In genomic region chr1:161676441-161676840, GRCh38 we compare ENCODE assay signal across 27 cellular contexts. TPM values are rescaled to one million over a fixed set of nuclear protein-coding genes. Genes with fewer than 3 reads are reported as not detected.
DNase-seq lines count a peak whose midpoint lies in the region; ATAC-seq and TF ChIP-seq lines count a peak whose summit lies in the region.
"Had no signal": no experiment of that assay in that cellular context is flagged by ENCODE, and none has a peak within 500 bp of the region (broad histone marks: within the 10 kb centered on the region; RNA-seq: fewer than 3 reads in every experiment).

No MANE protein-coding gene starts in this region.

- H3K9me3 ChIP-seq in Karpas-422 (ENCODE audit: low read length) = no peaks in the 10 kb centered on the region
- H3K9me3 ChIP-seq: A549, Peyer's patch had no signal

- TF ChIP-seq CTCF in nephron progenitor cell (IDR thresholded peaks at IDR 0.05) = no peak

- no peak for ATAC-seq in stimulated activated naive B cell treated with anti-CD40 and anti-IgM and Interleukin-4, amounts not matched to agents 10 μg/mL and 1 μg/mL and 100 μg/mL, for 72 hours (replicated peaks)
- ATAC-seq: A549, Right ventricle myocardium inferior had no signal

- H3K9me2 ChIP-seq in Karpas-422 (replicated peaks; ENCODE audit: insufficient read depth, low read length) = no peaks in the 10 kb centered on the region

- H3K27me3 Mint-ChIP-seq in nephron progenitor cell (ENCODE audit: low read depth, poor library complexity) = peaks cover 12% of the 10 kb centered on the region
- no peaks in the 10 kb centered on the region for H3K27me3 Mint-ChIP-seq in stimulated activated naive B cell treated with anti-CD40 and anti-IgM and Interleukin-4, amounts not matched to agents 10 μg/mL and 1 μg/mL and 100 μg/mL, for 72 hours

- no peak overlapping the region for H3K4me2 ChIP-seq in Karpas-422 (ENCODE audit: low read depth, low read length, poor library complexity, severe bottlenecking)
- H3K4me2 ChIP-seq: A549 had no signal

- peaks cover 41% of the 10 kb centered on the region for H3K36me3 ChIP-seq in Karpas-422 (ENCODE audit: insufficient read depth, low read length)
- H3K36me3 ChIP-seq: Peyer's patch had no signal

- peak; percentile 47 for DNase-seq in Karpas-422
- DNase-seq in epidermal melanocyte (ENCODE audit: insufficient read length, low spot score) = peak; percentile 53
- DNase-seq in nephron progenitor cell = no peak
- peak; percentile 55 for DNase-seq in superior temporal gyrus (ENCODE audit: extremely low spot score)
- DNase-seq in activated CD4-positive, CD25-positive, alpha-beta regulatory T cell (lab: John Stamatoyannopoulos, UW) = no peak
- no peak for DNase-seq in HCEC 1CT
- no peak for DNase-seq in stimulated activated naive B cell treated with anti-CD40 and anti-IgM and Interleukin-4, amounts not matched to agents 10 μg/mL and 1 μg/mL and 100 μg/mL, for 72 hours
- no peak for DNase-seq in mucosa of gallbladder (ENCODE audit: low spot score)
- DNase-seq: CD4-positive, CD25-positive, alpha-beta regulatory T cell; COR-L47; DMS79; NCI-H1092 treated with DMSO at 0.1 percent for 48 hours; NCI-H146; NCI-H2029; NCI-H2171; NCI-H345; NCI-H524; NCI-H774; NK-92 treated with Interleukin-12 subunit alpha and Interleukin-12 subunit beta, amount 100 ng/mL, for 24 hours; Peyer's patch had no signal

- H3K9me3 Mint-ChIP-seq in nephron progenitor cell = no peaks in the 10 kb centered on the region
- no peaks in the 10 kb centered on the region for H3K9me3 Mint-ChIP-seq in stimulated activated naive B cell treated with anti-CD40 and anti-IgM and Interleukin-4, amounts not matched to agents 10 μg/mL and 1 μg/mL and 100 μg/mL, for 72 hours
- H3K9me3 Mint-ChIP-seq: CD4-positive, CD25-positive, alpha-beta regulatory T cell had no signal

- no peak overlapping the region for H3K4me3 Mint-ChIP-seq in nephron progenitor cell
- H3K4me3 Mint-ChIP-seq in stimulated activated naive B cell treated with anti-CD40 and anti-IgM and Interleukin-4, amounts not matched to agents 10 μg/mL and 1 μg/mL and 100 μg/mL, for 72 hours = no peak overlapping the region
- H3K4me3 Mint-ChIP-seq: CD4-positive, CD25-positive, alpha-beta regulatory T cell had no signal

- no peaks in the 10 kb centered on the region for H3K79me2 ChIP-seq in Karpas-422 (ENCODE audit: low read length)

- H3K9ac ChIP-seq in Karpas-422 (ENCODE audit: low read length) = no peak overlapping the region

- H3K4me1 ChIP-seq in Karpas-422 (ENCODE audit: low read length) = peaks cover 9% of the 10 kb centered on the region; the same call in 1 of the 2 replicates
- H3K4me1 ChIP-seq: A549, Peyer's patch had no signal

- H3K27ac ChIP-seq in Karpas-422 (ENCODE audit: low read length) = peak overlapping the region; percentile 1; the same call in 1 of the 2 replicates
- H3K27ac ChIP-seq: A549, HL-60, Peyer's patch had no signal

- no peaks in the 10 kb centered on the region for H3K27me3 ChIP-seq in Karpas-422 (ENCODE audit: low read length)
- H3K27me3 ChIP-seq: Peyer's patch had no signal

- no peaks in the 10 kb centered on the region for H4K20me1 ChIP-seq in Karpas-422 (ENCODE audit: insufficient read depth, low read depth, low read length)

- H2AFZ ChIP-seq in Karpas-422 (ENCODE audit: low read length) = no peak overlapping the region

- peak overlapping the region; percentile 77 for H3K27ac Mint-ChIP-seq in nephron progenitor cell
- no peak overlapping the region for H3K27ac Mint-ChIP-seq in stimulated activated naive B cell treated with anti-CD40 and anti-IgM and Interleukin-4, amounts not matched to agents 10 μg/mL and 1 μg/mL and 100 μg/mL, for 72 hours
- H3K27ac Mint-ChIP-seq: CD4-positive, CD25-positive, alpha-beta regulatory T cell had no signal

- H3K4me1 Mint-ChIP-seq in nephron progenitor cell = peaks cover 37% of the 10 kb centered on the region
- H3K4me1 Mint-ChIP-seq in stimulated activated naive B cell treated with anti-CD40 and anti-IgM and Interleukin-4, amounts not matched to agents 10 μg/mL and 1 μg/mL and 100 μg/mL, for 72 hours = peaks cover 9 to 10% of the 10 kb centered on the region in 2 donors
- H3K4me1 Mint-ChIP-seq: CD4-positive, CD25-positive, alpha-beta regulatory T cell had no signal

- H3K36me3 Mint-ChIP-seq in nephron progenitor cell (ENCODE audit: low read depth) = no peaks in the 10 kb centered on the region
- H3K36me3 Mint-ChIP-seq in stimulated activated naive B cell treated with anti-CD40 and anti-IgM and Interleukin-4, amounts not matched to agents 10 μg/mL and 1 μg/mL and 100 μg/mL, for 72 hours = peaks cover 2 to 27% of the 10 kb centered on the region in 2 donors
- H3K36me3 Mint-ChIP-seq: CD4-positive, CD25-positive, alpha-beta regulatory T cell had no signal

- H3K4me3 ChIP-seq in Karpas-422 (ENCODE audit: low read length) = no peak overlapping the region
- H3K4me3 ChIP-seq: A549, K562, Peyer's patch had no signal

RNA-seq across cellular contexts. Expression of gene FCGR2B, which starts 13.5 kb away (rescaled TPM):
- 523 and 581 TPM in 2 replicates for total RNA-seq in Karpas-422 (2014; rRNA removed; shearing (Covaris generic); ENCODE audit: low replicate concordance)
- total RNA-seq in mucosa of gallbladder = 19.4 TPM
- total RNA-seq: H7, HepG2, HT-29 had no signal

RNA-seq across cellular contexts. Expression of gene FCRLA, which starts 30.6 kb away (rescaled TPM):
- total RNA-seq in Karpas-422 (2014; rRNA removed; shearing (Covaris generic); ENCODE audit: low replicate concordance) = 637 and 924 TPM in 2 replicates
- total RNA-seq in mucosa of gallbladder = 0.26 TPM
- total RNA-seq: CD4-positive, CD25-positive, alpha-beta regulatory T cell; H7; HepG2; HT-29; Right ventricle myocardium inferior had no signal

RNA-seq across cellular contexts. Expression of gene FCRLB, which starts 44.9 kb away (rescaled TPM):
- 937 and 1,205 TPM in 2 replicates for total RNA-seq in Karpas-422 (2014; rRNA removed; shearing (Covaris generic); ENCODE audit: low replicate concordance)
- total RNA-seq in mucosa of gallbladder = 0.23 TPM
- total RNA-seq: CD4-positive, CD25-positive, alpha-beta regulatory T cell had no signal

RNA-seq across cellular contexts. Expression of gene FCGR3B, which starts 45.5 kb away (rescaled TPM):
- total RNA-seq in Karpas-422 (2014; rRNA removed; shearing (Covaris generic); ENCODE audit: low replicate concordance) = not detected in 2 replicates
- total RNA-seq in mucosa of gallbladder = 2.0 TPM
- total RNA-seq: CD4-positive, CD25-positive, alpha-beta regulatory T cell; H7; HepG2; HT-29 had no signal

Comparison
In these comparisons a context has a peak if more than half of its experiments do, and no peak if none do; other contexts are left out.
1. DNase-seq: peak in Karpas-422 (single experiment), epidermal melanocyte (single experiment) and superior temporal gyrus (single experiment); none in nephron progenitor cell (single experiment), activated CD4-positive, CD25-positive, alpha-beta regulatory T cell (0 of 4), HCEC 1CT (single experiment), stimulated activated naive B cell treated with anti-CD40 and anti-IgM and Interleukin-4, amounts not matched to agents 10 μg/mL and 1 μg/mL and 100 μg/mL, for 72 hours (single experiment) and mucosa of gallbladder (single experiment).
2. RNA of gene FCGR2B, which starts 13.5 kb away (total RNA-seq): 523 to 581 TPM in Karpas-422; 19.4 TPM in mucosa of gallbladder (single experiment); every median in the first group is over 10 times any median in the second.
3. RNA of gene FCRLA, which starts 30.6 kb away (total RNA-seq): 637 to 924 TPM in Karpas-422; 0.26 TPM in mucosa of gallbladder (single experiment); every median in the first group is over 100 times any median in the second.
4. RNA of gene FCRLB, which starts 44.9 kb away (total RNA-seq): 937 to 1,205 TPM in Karpas-422; 0.23 TPM in mucosa of gallbladder (single experiment); every median in the first group is over 100 times any median in the second.